ENCODE assay signal across 8 cellular contexts in the genomic region with DNA sequence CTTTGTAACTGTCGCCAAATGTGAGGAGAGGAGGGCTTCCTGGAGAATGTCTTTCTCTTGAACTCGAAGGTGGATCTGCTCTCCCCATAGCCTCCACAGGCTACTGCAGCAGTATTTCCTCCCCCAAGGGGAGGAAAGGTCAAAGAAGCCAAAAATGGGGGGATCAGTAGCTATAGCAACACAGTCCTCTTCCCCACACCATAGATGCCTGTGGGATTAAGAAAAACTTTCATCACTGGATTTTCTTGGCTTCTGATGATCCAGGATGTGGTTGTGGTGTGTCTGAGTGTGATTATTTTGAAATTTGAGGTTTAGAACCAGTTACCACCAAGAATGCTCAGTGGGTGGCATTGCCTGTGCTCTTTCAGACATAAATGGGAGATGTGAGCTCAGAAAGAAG.
A peak's percentile ranks its signal among the peaks of the same experiment; 100 is the strongest.
DNase-seq lines count a peak whose midpoint lies in the region; ATAC-seq and TF ChIP-seq lines count a peak whose summit lies in the region.

No MANE protein-coding gene starts in this region.

- no peak for TF ChIP-seq POLR2A in testis (IDR thresholded peaks at IDR 0.05)

- H3K27me3 ChIP-seq in BJ (ENCODE audit: control insufficient read depth, insufficient read depth, low read length), result no peaks in the 10 kb centered on the region
- no peaks in the 10 kb centered on the region for H3K27me3 ChIP-seq in MG63
- H3K27me3 ChIP-seq in testis, result no peaks in the 10 kb centered on the region
- H3K27me3 ChIP-seq in H7 (ENCODE audit: control insufficient read depth, insufficient read depth, low read length), result no peaks in the 10 kb centered on the region
- peaks cover 0 to 4% (median 0%) of the 10 kb centered on the region in 45 donors for H3K27me3 ChIP-seq in dorsolateral prefrontal cortex

- CTCF ChIA-PET in BJ (lab: Yijun Ruan, JAX), result interaction anchor here (1.4 kb wide), 1 partner anchor 23 kb away, joined by 3 read pairs; no protein-coding TSS in a partner anchor

- H3K9me3 ChIP-seq in MG63, result peaks cover 7% of the 10 kb centered on the region
- H3K9me3 ChIP-seq in testis, result no peaks in the 10 kb centered on the region

- intact Hi-C loops in testis (cut with DNase I; ENCODE audit: low total_unique reads), result no loop called here
- intact Hi-C loops in dorsolateral prefrontal cortex (cut with DNase I), result no loop called here

- DNase-seq in BJ (ENCODE audit: low read depth), result peak; percentile 12
- DNase-seq in MG63, result peak; percentile 47
- DNase-seq in choroid plexus epithelial cell (ENCODE audit: low read depth), result peak; percentile 90
- DNase-seq in testis, result no peak
- no peak for DNase-seq in H7
- DNase-seq in NCI-H2029 treated with DMSO at 0.1 percent for 48 hours (lab: John Stamatoyannopoulos, UW), result no peak
- DNase-seq in dorsolateral prefrontal cortex, result no peak

- ATAC-seq in GM21367 (IDR thresholded peaks at IDR 0.05; ENCODE audit: unreplicated experiment), result peak; percentile 36

- POLR2A ChIA-PET in BJ (lab: Charles Lee), result interaction anchor here (0.6 kb wide), 1 partner anchor 499 kb away, joined by 3 read pairs; no protein-coding TSS in a partner anchor

- TF ChIP-seq CTCF in BJ (IDR thresholded peaks at IDR 0.05; ENCODE audit: insufficient read depth, low read depth, low read length) (no peak), choroid plexus epithelial cell (conservative IDR thresholded peaks at IDR 0.05; ENCODE audit: low read depth, low read length) (no peak), testis (IDR thresholded peaks at IDR 0.05) (no peak), dorsolateral prefrontal cortex (IDR thresholded peaks at IDR 0.05 in 54 of 56, conservative IDR thresholded peaks at IDR 0.05 in 2 of 56; ENCODE audit: low read depth in 1 of 56, partially characterized antibody in 56 of 56) (no peak)

- WGBS in testis, 2 donors, result 73% methylated on average over 2 of the region's 2 CpGs

- no peak overlapping the region for H3K4me3 ChIP-seq in BJ (ENCODE audit: low read depth, low read length)
- no peak overlapping the region for H3K4me3 ChIP-seq in MG63
- H3K4me3 ChIP-seq in choroid plexus epithelial cell (ENCODE audit: low read depth, low read length), result no peak overlapping the region
- H3K4me3 ChIP-seq in testis, result no peak overlapping the region
- no peak overlapping the region for H3K4me3 ChIP-seq in H7 (ENCODE audit: insufficient read depth, low read depth, low read length)
- no peak overlapping the region for H3K4me3 ChIP-seq in dorsolateral prefrontal cortex

- H3K27ac ChIP-seq in testis, result no peak overlapping the region
- H3K27ac ChIP-seq in dorsolateral prefrontal cortex, result no peak overlapping the region

- H3K36me3 ChIP-seq in BJ (ENCODE audit: control insufficient read depth, insufficient read depth, low read length) (no peaks in the 10 kb centered on the region), MG63 (no peaks in the 10 kb centered on the region), testis (ENCODE audit: low read depth, missing control alignments) (no peaks in the 10 kb centered on the region), H7 (replicated peaks; ENCODE audit: control insufficient read depth, insufficient read depth, low read length) (no peaks in the 10 kb centered on the region)

- peaks cover 3% of the 10 kb centered on the region for H3K4me1 ChIP-seq in testis

Comparison
In these comparisons a context has a peak if more than half of its experiments do, and no peak if none do; other contexts are left out.
1. DNase-seq: peak in BJ (single experiment), MG63 (single experiment) and choroid plexus epithelial cell (single experiment); none in testis (single experiment), H7 (single experiment), NCI-H2029 treated with DMSO at 0.1 percent for 48 hours (single experiment) and dorsolateral prefrontal cortex (0 of 10).